Comparison of ENCODE assay signal across 8 cellular contexts in the genomic region with DNA sequence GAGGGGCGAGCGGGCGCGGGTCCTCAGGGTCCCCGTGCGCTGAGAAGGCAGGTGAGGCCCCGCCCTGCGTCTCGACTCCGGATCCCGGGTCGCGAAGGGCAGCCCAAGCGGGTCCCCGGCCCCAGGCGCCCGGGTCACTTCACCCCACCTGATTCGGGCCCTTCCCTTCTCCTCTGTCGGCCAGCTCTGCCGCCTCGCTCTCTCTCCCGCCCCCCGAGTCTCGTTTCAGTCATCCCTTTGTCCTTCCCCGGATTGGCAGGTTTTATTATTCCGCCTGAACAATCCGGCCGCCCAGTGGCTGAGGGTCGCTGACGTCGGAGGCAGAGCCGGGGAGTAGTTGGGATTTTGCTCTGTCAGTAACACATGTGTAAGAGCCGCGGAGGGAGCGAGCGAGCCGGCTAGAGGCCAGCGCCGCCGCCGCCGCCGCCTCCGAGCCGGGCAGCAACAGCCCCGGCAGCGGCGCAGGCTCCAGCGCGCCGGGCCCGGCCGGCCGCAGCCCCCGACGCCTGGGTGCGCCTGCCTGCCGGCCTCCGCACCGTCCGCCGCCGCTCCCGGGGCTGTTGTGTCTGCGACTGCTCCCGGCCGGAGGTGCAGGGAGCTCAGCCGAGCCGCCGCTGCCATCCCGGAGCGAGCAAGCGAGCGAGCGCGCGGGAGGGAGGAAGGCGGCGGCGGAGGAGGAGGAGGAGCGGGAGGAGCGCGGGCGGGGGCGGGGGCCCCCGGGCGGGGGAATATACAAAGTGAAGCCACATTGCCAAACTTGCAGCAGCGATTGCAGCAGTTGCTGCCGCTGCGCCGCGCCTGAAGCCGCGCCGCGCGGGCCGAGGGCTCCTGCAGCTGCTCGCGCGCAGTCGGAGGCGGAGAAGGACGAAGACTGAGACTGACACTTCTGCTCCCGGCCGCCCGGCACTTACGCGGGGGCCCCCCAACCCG. TPM values are rescaled to one million over a fixed set of nuclear protein-coding genes. Genes with fewer than 3 reads are reported as not detected.
A peak's percentile ranks its signal among the peaks of the same experiment; 100 is the strongest.
DNase-seq lines count a peak whose midpoint lies in the region; ATAC-seq and TF ChIP-seq lines count a peak whose summit lies in the region.

A gene with protein sequence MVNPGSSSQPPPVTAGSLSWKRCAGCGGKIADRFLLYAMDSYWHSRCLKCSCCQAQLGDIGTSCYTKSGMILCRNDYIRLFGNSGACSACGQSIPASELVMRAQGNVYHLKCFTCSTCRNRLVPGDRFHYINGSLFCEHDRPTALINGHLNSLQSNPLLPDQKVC (plus strand): TSS at position 760 of the 930 bp plus-strand sequence. CDS start 3,136 bp downstream, outside the sequence.

- ATAC-seq in GM18502 (IDR thresholded peaks at IDR 0.05; ENCODE audit: poor library complexity, unreplicated experiment) = peak; percentile 86
- peak; percentile 71 for ATAC-seq in HG02943 (IDR thresholded peaks at IDR 0.05; ENCODE audit: low read depth, unreplicated experiment)
- ATAC-seq in T-helper 17 cell = peak; percentile 72
- peak; percentile 85 for ATAC-seq in left cardiac atrium

- no peaks in the 10 kb centered on the region for H3K27me3 Mint-ChIP-seq in T-helper 17 cell
- H3K27me3 Mint-ChIP-seq in progenitor cell of endocrine pancreas = no peaks in the 10 kb centered on the region

- H3K9me3 ChIP-seq in T-helper 17 cell (ENCODE audit: control insufficient read depth, low read length, poor library complexity, severe bottlenecking) = no peaks in the 10 kb centered on the region

- peaks cover 29% of the 10 kb centered on the region for H3K4me1 Mint-ChIP-seq in T-helper 17 cell
- H3K4me1 Mint-ChIP-seq in progenitor cell of endocrine pancreas (ENCODE audit: low read depth) = peaks cover 33% of the 10 kb centered on the region

- H3K27ac Mint-ChIP-seq in T-helper 17 cell = peak within 1 kb of the TSS; percentile 92
- H3K27ac Mint-ChIP-seq in progenitor cell of endocrine pancreas = peak within 1 kb of the TSS; percentile 99

- no peak for TF ChIP-seq CTCF in progenitor cell of endocrine pancreas (IDR thresholded peaks at IDR 0.05; ENCODE audit: unreplicated experiment)

- H3K4me3 Mint-ChIP-seq in T-helper 17 cell = peak within 1 kb of the TSS; percentile 97
- H3K4me3 Mint-ChIP-seq in progenitor cell of endocrine pancreas (ENCODE audit: low read depth) = peak within 1 kb of the TSS; percentile 89

- no peaks in the 10 kb centered on the region for H3K9me3 Mint-ChIP-seq in progenitor cell of endocrine pancreas (ENCODE audit: low read depth)

- intact Hi-C loops in left cardiac atrium (cut with DNase I) = loop anchor here in 1 of 2 donors (10.0 kb wide), 1 partner anchor 626 kb away; no protein-coding TSS in a partner anchor

- DNase-seq in NCI-H187 (lab: John Stamatoyannopoulos, UW) (peak; percentile 71 to 89), T-helper 17 cell (peak; percentile 59 to 73 (median 68)), amygdala (lab: John Stamatoyannopoulos, UW) (peak; percentile 45 to 97 (median 93)), left cardiac atrium (peak; percentile 97), progenitor cell of endocrine pancreas (ENCODE audit: low spot score, unreplicated experiment) (peak; percentile 88), ureter (ENCODE audit: low spot score) (peak; percentile 97)

- H3K36me3 Mint-ChIP-seq in T-helper 17 cell (ENCODE audit: low read depth) (no peaks in the 10 kb centered on the region), progenitor cell of endocrine pancreas (ENCODE audit: insufficient read depth) (peaks cover 12% of the 10 kb centered on the region)

RNA-seq across cellular contexts. Expression of the gene that starts here (rescaled TPM):
- total RNA-seq in T-helper 17 cell (10 to 100 TPM; 18.2 to 19.9 TPM), left cardiac atrium (10 to 100 TPM; 43.2 to 50.6 TPM), progenitor cell of endocrine pancreas (64.2 and 74.5 TPM in 2 replicates), ureter (51.4 TPM)

Comparison
In these comparisons a context has a peak if more than half of its experiments do, and no peak if none do; other contexts are left out.
1. Peak in every context shown above with its lines: DNase-seq and ATAC-seq.